In genomic region chr10:73096452-73097304, GRCh38 we compare ENCODE assay signal across 8 cellular contexts. TPM values are rescaled to one million over a fixed set of nuclear protein-coding genes. Genes with fewer than 3 reads are reported as not detected.
A peak's percentile ranks its signal among the peaks of the same experiment; 100 is the strongest.
DNase-seq lines count a peak whose midpoint lies in the region; ATAC-seq, FAIRE-seq and TF ChIP-seq lines count a peak whose summit lies in the region.

P4HA1 (minus strand) TSS chr10:73096866; CDS start chr10:73074883, 21,983 bp downstream.

- peak; percentile 75 for TF ChIP-seq CTCF in AG09309 (IDR thresholded peaks at IDR 0.05; ENCODE audit: control insufficient read depth, insufficient read depth, low read depth, low read length, missing control alignments)
- peak; percentile 58 for TF ChIP-seq CTCF in WI38 (IDR thresholded peaks at IDR 0.05; ENCODE audit: low read depth, low read length)
- TF ChIP-seq CTCF in bronchial epithelial cell (IDR thresholded peaks at IDR 0.05; ENCODE audit: insufficient read depth, low read length, severe bottlenecking) = peak; percentile 82
- TF ChIP-seq CTCF in spleen (IDR thresholded peaks at IDR 0.05 in 8 of 11, conservative IDR thresholded peaks at IDR 0.05 in 3 of 11) = peak; percentile 63 to 91 (median 78)

- 0 to 1% (median 0%) methylated on average over 45 to 75 of the region's 75 CpGs for WGBS in spleen, 5 donors

- ATAC-seq in GM18909 (IDR thresholded peaks at IDR 0.05; ENCODE audit: poor library complexity, unreplicated experiment) = peak; percentile 87
- peak; percentile 89 for ATAC-seq in HG03175 (IDR thresholded peaks at IDR 0.05; ENCODE audit: unreplicated experiment)

- peak within 1 kb of the TSS; percentile 87 to 99 (median 90) for H3K4me3 Mint-ChIP-seq in immature natural killer cell

- H3K27me3 Mint-ChIP-seq in immature natural killer cell (ENCODE audit: low read depth in 3 of 3) = peaks cover 17 to 24% (median 23%) of the 10 kb centered on the region in 3 donors

- FAIRE-seq in bronchial epithelial cell (lab: Jason Lieb, UNC) = no peak

- H3K4me1 ChIP-seq in spleen = peaks cover 13 to 46% (median 25%) of the 10 kb centered on the region in 6 donors

- peak within 1 kb of the TSS; percentile 89 to 98 (median 96) for H3K27ac ChIP-seq in spleen

- H3K4me1 Mint-ChIP-seq in immature natural killer cell = peaks cover 23 to 32% of the 10 kb centered on the region in 2 donors

- intact Hi-C loops in spleen (cut with DNase I; ENCODE audit: low total_unique reads) = loop anchor here (10.0 kb wide), 1 partner anchor 148 kb away; the partner anchor contains the start of gene DNAJC9

- H3K9me3 Mint-ChIP-seq in immature natural killer cell = no peaks in the 10 kb centered on the region

- no peaks in the 10 kb centered on the region for H3K9me3 ChIP-seq in spleen

- peaks cover 0 to 7% (median 4%) of the 10 kb centered on the region in 3 donors for H3K36me3 Mint-ChIP-seq in immature natural killer cell

- peaks cover 3% of the 10 kb centered on the region for H3K36me3 ChIP-seq in bronchial epithelial cell (ENCODE audit: control insufficient read depth, insufficient read depth, low read length)
- H3K36me3 ChIP-seq in spleen = peaks cover 0 to 11% (median 0%) of the 10 kb centered on the region in 6 donors

- H3K4me3 ChIP-seq in AG09309 (ENCODE audit: control insufficient read depth, low read depth, low read length) = peak within 1 kb of the TSS; percentile 74
- peak within 1 kb of the TSS; percentile 95 for H3K4me3 ChIP-seq in WI38 (ENCODE audit: low read depth, low read length)
- peak within 1 kb of the TSS; percentile 99 for H3K4me3 ChIP-seq in bronchial epithelial cell (ENCODE audit: low read depth, low read length)
- H3K4me3 ChIP-seq in spleen = peak within 1 kb of the TSS; percentile 61 to 99 (median 85)

- peak; percentile 90 for DNase-seq in AG09309 (ENCODE audit: low read depth)
- peak; percentile 90 for DNase-seq in NCI-H2227 treated with DMSO at 0.1 percent for 48 hours (lab: John Stamatoyannopoulos, UW)
- DNase-seq in bronchial epithelial cell (ENCODE audit: low read depth) = peak; percentile 87
- DNase-seq in immature natural killer cell = peak; percentile 98 to 99 (median 99)
- peak; percentile 100 for DNase-seq in spleen

- peak; percentile 79 to 95 (median 91) for TF ChIP-seq POLR2A in spleen (IDR thresholded peaks at IDR 0.05)

- no peaks in the 10 kb centered on the region for H3K27me3 ChIP-seq in bronchial epithelial cell (ENCODE audit: control insufficient read depth, insufficient read depth, low read length)
- no peaks in the 10 kb centered on the region for H3K27me3 ChIP-seq in spleen (replicated peaks in 1 of 7)

- peak within 1 kb of the TSS; percentile 89 to 98 (median 96) for H3K27ac Mint-ChIP-seq in immature natural killer cell

RNA-seq across cellular contexts. Expression of gene P4HA1, which starts in this region (rescaled TPM):
- total RNA-seq in bronchial epithelial cell (138 and 173 TPM in 2 replicates), spleen (10 to 100 TPM; 25.4 to 74.1 (median 29.3) TPM)
- polyA plus RNA-seq in immature natural killer cell (10 to 100 TPM; 16.9 to 26.5 (median 21.1) TPM), spleen (1 to 10 TPM; 5.3 to 7.8 (median 7.0) TPM)

Comparison
In these comparisons a context has a peak if more than half of its experiments do, and no peak if none do; other contexts are left out.
1. Peak in every context shown above with its lines: DNase-seq, ATAC-seq, H3K4me3 ChIP-seq and H3K27ac ChIP-seq.